ENCODE assay signal across 8 cellular contexts in the genomic region with DNA sequence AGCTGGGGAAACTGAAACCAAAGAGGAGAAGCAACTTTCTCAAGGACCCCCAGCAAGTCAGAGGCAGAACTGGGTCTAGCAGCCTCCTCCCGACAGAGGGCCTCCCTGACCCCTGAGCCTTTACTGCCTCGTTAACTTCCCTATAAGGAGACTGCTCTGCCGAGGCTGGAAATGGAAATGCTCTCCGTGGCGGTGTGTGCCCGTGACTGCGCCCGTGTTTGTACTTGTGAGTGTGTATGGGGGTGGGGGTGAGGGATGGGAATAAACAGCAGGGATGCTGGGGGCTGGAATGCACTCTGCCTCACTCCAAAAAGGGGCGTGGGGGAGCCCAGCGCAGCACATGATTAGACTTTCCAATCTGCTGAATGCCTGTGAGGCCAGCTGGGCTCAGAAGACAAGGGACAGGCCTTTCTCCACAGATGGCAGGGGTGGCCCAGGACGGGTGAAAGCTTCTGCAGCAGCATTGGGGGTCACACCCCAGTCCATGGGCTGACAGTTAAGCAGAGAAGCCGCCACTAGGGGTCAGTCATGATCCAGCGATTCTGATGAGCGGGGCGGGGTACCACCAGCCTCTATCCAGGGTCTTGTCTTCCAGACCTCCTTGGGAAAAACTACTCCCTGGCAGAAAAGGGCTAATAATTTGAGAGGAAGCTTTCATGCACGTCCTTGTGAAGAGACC. TPM values are rescaled to one million over a fixed set of nuclear protein-coding genes. Genes with fewer than 3 reads are reported as not detected.
DNase-seq lines count a peak whose midpoint lies in the region; ATAC-seq and TF ChIP-seq lines count a peak whose summit lies in the region.

No MANE protein-coding gene starts in this region.

- intact Hi-C loops in spleen (cut with DNase I; ENCODE audit: low total_unique reads): loop anchor here (5.0 kb wide), 1 partner anchor 355 kb away; no protein-coding TSS in a partner anchor

- H3K4me1 Mint-ChIP-seq in T-helper 17 cell: peaks cover 10% of the 10 kb centered on the region

- H3K36me3 Mint-ChIP-seq in T-helper 17 cell (ENCODE audit: low read depth): no peaks in the 10 kb centered on the region

- H3K4me1 ChIP-seq in iPS-15b (ENCODE audit: control insufficient read depth, insufficient read depth, low read length) (peaks cover 2% of the 10 kb centered on the region), spleen (peaks cover 0 to 13% (median 6%) of the 10 kb centered on the region in 6 donors)

- peak overlapping the region; percentile 67 for H3K4me3 Mint-ChIP-seq in T-helper 17 cell

- 11 to 21% (median 15%) methylated on average over 15 to 16 of the region's 16 CpGs for WGBS in spleen, 5 donors

- H3K27me3 ChIP-seq in iPS-15b (ENCODE audit: control insufficient read depth, insufficient read depth, low read length) (no peaks in the 10 kb centered on the region), spleen (replicated peaks in 1 of 7) (peaks cover 0 to 12% (median 0%) of the 10 kb centered on the region in 7 donors)

- peak; percentile 8 to 76 (median 51) for TF ChIP-seq CTCF in spleen (IDR thresholded peaks at IDR 0.05 in 8 of 11, conservative IDR thresholded peaks at IDR 0.05 in 3 of 11)

- no peak overlapping the region for H3K9ac ChIP-seq in iPS-15b (ENCODE audit: low read depth, low read length)

- H3K27ac ChIP-seq in spleen: no peak overlapping the region

- H3K27ac Mint-ChIP-seq in T-helper 17 cell: no peak overlapping the region

- no peak for TF ChIP-seq POLR2A in spleen (IDR thresholded peaks at IDR 0.05)

- H3K4me3 ChIP-seq in iPS-15b (ENCODE audit: low read depth, low read length) (peak overlapping the region; percentile 26), spleen (peak overlapping the region in 3 of 8 donors; percentile 9 to 33 (median 25))

- peak; percentile 14 for DNase-seq in GDM1 (lab: John Stamatoyannopoulos, UW)
- peak; percentile 47 for DNase-seq in HuH-7.5 (ENCODE audit: low spot score)
- peak; percentile 19 to 44 (median 26) for DNase-seq in T-helper 17 cell
- DNase-seq in astrocyte of the hippocampus (ENCODE audit: low read depth, low spot score): peak; percentile 65
- DNase-seq in spleen: peak; percentile 81
- DNase-seq in MV-4-11 (lab: John Stamatoyannopoulos, UW): no peak

- ATAC-seq in T-helper 17 cell: peak; percentile 71
- ATAC-seq in GM19452 (IDR thresholded peaks at IDR 0.05; ENCODE audit: unreplicated experiment): no peak

- no peaks in the 10 kb centered on the region for H3K36me3 ChIP-seq in iPS-15b (ENCODE audit: control insufficient read depth, insufficient read depth, low read length)
- H3K36me3 ChIP-seq in spleen: no peaks in the 10 kb centered on the region

- H3K27me3 Mint-ChIP-seq in T-helper 17 cell: peaks cover 34% of the 10 kb centered on the region

- H3K9me3 ChIP-seq in T-helper 17 cell (ENCODE audit: control insufficient read depth, low read length, poor library complexity, severe bottlenecking) (no peaks in the 10 kb centered on the region), iPS-15b (ENCODE audit: control insufficient read depth, insufficient read depth, low read length) (no peaks in the 10 kb centered on the region), spleen (no peaks in the 10 kb centered on the region)

RNA-seq across cellular contexts. Expression of a gene that starts 26.8 kb away (rescaled TPM):
- total RNA-seq in T-helper 17 cell (10 to 100 TPM; 28.3 to 42.3 TPM), spleen (10 to 100 TPM; 20.3 to 35.2 (median 27.4) TPM)
- polyA plus RNA-seq in spleen: 10 to 100 TPM; 20.8 to 23.6 (median 21.7) TPM

RNA-seq across cellular contexts. Expression of a gene that starts 27.2 kb away (rescaled TPM):
- total RNA-seq in T-helper 17 cell: 10 to 100 TPM in 1 of 2 donors, 1 to 10 TPM in 1; 9.6 to 11.3 TPM
- total RNA-seq in spleen: 10 to 100 TPM; 10.4 to 18.4 (median 14.2) TPM
- polyA plus RNA-seq in spleen: 10 to 100 TPM; 15.6 to 21.8 (median 18.0) TPM
